ENCODE assay signal across 8 cellular contexts in the genomic region with DNA sequence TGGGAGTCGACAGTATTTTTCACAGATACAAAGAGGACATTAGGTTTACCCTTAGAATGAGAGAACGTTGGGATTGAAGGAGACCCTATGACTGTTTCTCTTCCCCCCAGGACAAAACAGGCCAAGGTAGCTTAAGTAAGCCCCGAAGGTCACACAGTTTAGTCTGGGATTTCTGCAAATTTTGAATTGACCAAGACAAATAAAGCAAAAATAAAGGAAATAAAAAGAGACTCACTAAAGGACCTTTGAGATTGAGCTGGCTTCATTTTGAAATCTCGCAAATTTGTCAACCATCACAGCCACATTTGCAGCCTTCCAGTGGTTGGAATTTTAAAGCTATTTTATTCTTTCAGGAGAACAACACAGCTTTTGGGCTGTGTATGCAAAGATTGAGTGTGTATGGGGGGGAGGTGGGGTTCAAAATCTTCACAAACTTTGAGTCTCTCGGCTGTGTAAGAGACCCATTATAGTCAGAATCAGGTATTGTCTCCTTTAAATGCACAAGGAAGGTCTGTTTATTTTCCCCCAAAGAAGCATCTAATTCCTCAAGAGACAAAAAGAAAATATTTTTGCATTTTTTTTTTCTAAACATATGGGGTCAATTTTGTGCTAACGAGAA. TPM values are rescaled to one million over a fixed set of nuclear protein-coding genes. Genes with fewer than 3 reads are reported as not detected.
DNase-seq lines count a peak whose midpoint lies in the region; ATAC-seq and TF ChIP-seq lines count a peak whose summit lies in the region.

No MANE protein-coding gene starts in this region.

- H3K4me3 ChIP-seq in left ventricle myocardium inferior (peak overlapping the region; percentile 80), mesenchymal stem cell (ENCODE audit: insufficient read depth in 1 of 2, low read depth in 1 of 2, low read length in 2 of 2) (no peak overlapping the region), urinary bladder (ENCODE audit: low read depth, low read length) (no peak overlapping the region)

- no peak overlapping the region for H4K8ac ChIP-seq in mesenchymal stem cell (ENCODE audit: low read length)

- no peak overlapping the region for H3K23ac ChIP-seq in mesenchymal stem cell (ENCODE audit: low read length in 2 of 2)

- H3K36me3 ChIP-seq in left ventricle myocardium inferior = peaks cover 8% of the 10 kb centered on the region
- H3K36me3 ChIP-seq in mesenchymal stem cell (ENCODE audit: control insufficient read depth in 1 of 2, insufficient read depth in 2 of 2, low read depth in 1 of 2, low read length in 2 of 2) = peaks cover 0 to 7% of the 10 kb centered on the region in 2 experiments
- no peaks in the 10 kb centered on the region for H3K36me3 ChIP-seq in urinary bladder (ENCODE audit: insufficient read depth)

- H3K79me1 ChIP-seq in mesenchymal stem cell (replicated peaks; ENCODE audit: low read length, poor library complexity, severe bottlenecking) = no peaks in the 10 kb centered on the region

- peaks cover 22% of the 10 kb centered on the region for H3K4me1 Mint-ChIP-seq in activated T-helper 17 cell treated with anti-CD3 and anti-CD28 coated beads, Interleukin-2, amount 50 U/mL, for 72 hours

- peak overlapping the region; percentile 94 for H3K27ac ChIP-seq in left ventricle myocardium inferior (replicated peaks)
- peak overlapping the region; percentile 94 for H3K27ac ChIP-seq in mesenchymal stem cell (ENCODE audit: low read length, poor library complexity, severe bottlenecking)
- H3K27ac ChIP-seq in urinary bladder (ENCODE audit: low read depth) = peak overlapping the region; percentile 10
- H3K27ac ChIP-seq in substantia nigra (ENCODE audit: low read depth, low read length, poor library complexity, severe bottlenecking) = no peak overlapping the region

- ATAC-seq in Right ventricle myocardium inferior (no peak), HG02938 (IDR thresholded peaks at IDR 0.05; ENCODE audit: unreplicated experiment) (no peak)
- ATAC-seq in activated T-helper 17 cell treated with anti-CD3 and anti-CD28 coated beads, Interleukin-2, amount 50 U/mL, for 72 hours (replicated peaks) = no peak

- H2BK12ac ChIP-seq in mesenchymal stem cell (ENCODE audit: low read length in 2 of 2) = no peak overlapping the region

- no peaks in the 10 kb centered on the region for H3K9me3 Mint-ChIP-seq in activated T-helper 17 cell treated with anti-CD3 and anti-CD28 coated beads, Interleukin-2, amount 50 U/mL, for 72 hours

- H2AFZ ChIP-seq in mesenchymal stem cell (ENCODE audit: low read depth, low read length) = no peak overlapping the region

- H2BK120ac ChIP-seq in mesenchymal stem cell (ENCODE audit: low read depth, low read length) = peak overlapping the region; percentile 19

- H3K27me3 Mint-ChIP-seq in activated T-helper 17 cell treated with anti-CD3 and anti-CD28 coated beads, Interleukin-2, amount 50 U/mL, for 72 hours = no peaks in the 10 kb centered on the region

- H2BK5ac ChIP-seq in mesenchymal stem cell (ENCODE audit: low read depth, low read length, poor library complexity, severe bottlenecking) = no peak overlapping the region

- no peak overlapping the region for H3K14ac ChIP-seq in mesenchymal stem cell (ENCODE audit: low read length in 2 of 2)

- H3K9me3 ChIP-seq in left ventricle myocardium inferior (replicated peaks) (no peaks in the 10 kb centered on the region), mesenchymal stem cell (ENCODE audit: control insufficient read depth, low read length) (no peaks in the 10 kb centered on the region)

- WGBS in mesenchymal stem cell = 50% methylated on average over 2 of the region's 6 CpGs
- 48% methylated on average over 6 of the region's 6 CpGs for WGBS in urinary bladder

- peak overlapping the region; percentile 96 for H3K27ac Mint-ChIP-seq in activated T-helper 17 cell treated with anti-CD3 and anti-CD28 coated beads, Interleukin-2, amount 50 U/mL, for 72 hours

- no peak overlapping the region for H2AK5ac ChIP-seq in mesenchymal stem cell (ENCODE audit: low read length, severe bottlenecking)

- H3K36me3 Mint-ChIP-seq in activated T-helper 17 cell treated with anti-CD3 and anti-CD28 coated beads, Interleukin-2, amount 50 U/mL, for 72 hours (ENCODE audit: low read depth) = peaks cover 46% of the 10 kb centered on the region

- H2BK15ac ChIP-seq in mesenchymal stem cell (ENCODE audit: low read depth, poor library complexity, severe bottlenecking) = no peak overlapping the region

- H3K27me3 ChIP-seq in left ventricle myocardium inferior (ENCODE audit: low read depth) (no peaks in the 10 kb centered on the region), mesenchymal stem cell (ENCODE audit: control insufficient read depth in 1 of 2, insufficient read depth in 1 of 2, low read length in 2 of 2) (peaks cover 0 to 4% of the 10 kb centered on the region in 2 experiments)

- intact Hi-C loops in left ventricle myocardium inferior (cut with micrococcal nuclease) = loop anchor here (10.0 kb wide), 1 partner anchor 506 kb away; no protein-coding TSS in a partner anchor
- intact Hi-C loops in Right ventricle myocardium inferior (cut with DNase I) = loop anchor here (5.0 to 10.0 kb wide), 3 partner anchors 123 to 676 kb away; a partner anchor contains a TSS

- H3K4ac ChIP-seq in mesenchymal stem cell (ENCODE audit: low read depth in 1 of 2, low read length in 2 of 2) = peak overlapping the region in 1 of 2 experiments; percentile 75

- H3K9ac ChIP-seq in mesenchymal stem cell (ENCODE audit: low read length) = peak overlapping the region; percentile 100

- no peak overlapping the region for H4K91ac ChIP-seq in mesenchymal stem cell (ENCODE audit: low read length)

- no peak overlapping the region for H3K18ac ChIP-seq in mesenchymal stem cell (ENCODE audit: low read depth in 1 of 2, low read length in 2 of 2)

- no peak for TF ChIP-seq CTCF in left ventricle myocardium inferior (IDR thresholded peaks at IDR 0.05; ENCODE audit: borderline replicate concordance)

- peak overlapping the region; percentile 98 for H3K4me3 Mint-ChIP-seq in activated T-helper 17 cell treated with anti-CD3 and anti-CD28 coated beads, Interleukin-2, amount 50 U/mL, for 72 hours

- DNase-seq in left ventricle myocardium inferior (no peak), Right ventricle myocardium inferior (ENCODE audit: missing footprints) (no peak), mesenchymal stem cell (no peak), substantia nigra (lab: John Stamatoyannopoulos, UW) (no peak), NCI-H187 treated with DMSO at 0.1 percent for 48 hours (lab: John Stamatoyannopoulos, UW) (no peak)

- H3K4me1 ChIP-seq in left ventricle myocardium inferior = peaks cover 7% of the 10 kb centered on the region
- H3K4me1 ChIP-seq in mesenchymal stem cell (ENCODE audit: control insufficient read depth, insufficient read depth, low read depth, low read length) = no peaks in the 10 kb centered on the region
- no peaks in the 10 kb centered on the region for H3K4me1 ChIP-seq in urinary bladder (ENCODE audit: insufficient read depth)

- no peak overlapping the region for H3K4me2 ChIP-seq in mesenchymal stem cell (ENCODE audit: low read length, poor library complexity, severe bottlenecking)

RNA-seq across cellular contexts. Expression of a gene that starts 4.2 kb away (rescaled TPM):
- total RNA-seq in left ventricle myocardium inferior (955 TPM), Right ventricle myocardium inferior (1,134 TPM), urinary bladder (4,785 TPM)
- total RNA-seq in activated T-helper 17 cell treated with anti-CD3 and anti-CD28 coated beads, Interleukin-2, amount 50 U/mL, for 72 hours = 1,000 to 10,000 TPM; 6,631 to 7,873 TPM
- polyA plus RNA-seq in mesenchymal stem cell (2013, experiment 1 of 2) = 9,006 TPM
- polyA plus RNA-seq in mesenchymal stem cell (2013, experiment 2 of 2) = 8,811 TPM
- 4,487 TPM for polyA plus RNA-seq in urinary bladder
